22 cellular contexts compared by ENCODE assay signal in the genomic region with DNA sequence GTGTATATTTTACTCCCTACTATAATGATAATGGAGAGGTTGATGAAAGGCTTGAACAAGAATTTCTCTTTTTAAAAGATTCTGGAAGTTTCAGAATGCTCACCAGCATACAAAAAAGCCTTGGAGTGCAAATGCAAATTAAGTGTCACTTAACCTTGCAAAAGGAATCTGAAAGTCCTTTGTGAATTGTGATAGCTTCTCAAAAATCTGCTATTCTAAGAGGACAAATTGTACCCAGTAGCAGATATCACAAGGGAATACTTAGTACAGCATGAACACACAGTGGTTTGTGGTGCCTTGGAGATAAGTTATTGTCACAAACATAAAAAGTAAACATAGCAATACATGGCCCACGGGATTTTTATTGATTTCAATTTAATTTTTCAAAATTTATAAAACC.
A peak's percentile ranks its signal among the peaks of the same experiment; 100 is the strongest.
DNase-seq lines count a peak whose midpoint lies in the region; ATAC-seq lines count a peak whose summit lies in the region.
"Had no signal": no experiment of that assay in that cellular context is flagged by ENCODE, and none has a peak within 500 bp of the region (broad histone marks: within the 10 kb centered on the region; RNA-seq: fewer than 3 reads in every experiment).

No MANE protein-coding gene starts in this region.

- DNase-seq in LHCN-M2 (ENCODE audit: low read depth): peak; percentile 27
- peak; percentile 4 for DNase-seq in cerebellar cortex (ENCODE audit: low spot score)
- peak; percentile 38 for DNase-seq in midbrain (lab: John Stamatoyannopoulos, UW)
- no peak for DNase-seq in substantia nigra (lab: John Stamatoyannopoulos, UW)
- DNase-seq in activated CD4-positive, alpha-beta T cell treated with anti-CD3 and anti-CD28 coated beads, Interleukin-2, amount 10 ng/mL, durations not matched to agents 7 days and 5 days: no peak
- no peak for DNase-seq in GM03348 (ENCODE audit: low spot score)
- no peak for DNase-seq in activated T-cell treated with anti-CD3 and anti-CD28 coated beads for 4 hours
- DNase-seq: CD4-positive, alpha-beta T cell; COR-L47; DMS79; GM23248; MV-4-11; NCI-H1417; NCI-H1694 treated with DMSO at 0.1 percent for 48 hours; NCI-H2081 treated with DMSO at 0.1 percent for 48 hours; NCI-H2171 treated with DMSO at 0.1 percent for 48 hours; NCI-H524 treated with DMSO at 0.1 percent for 48 hours; NCI-H82; SJCRH30 had no signal

- no peak overlapping the region for H3K27ac Mint-ChIP-seq in activated CD4-positive, alpha-beta T cell treated with anti-CD3 and anti-CD28 coated beads, Interleukin-2, amount 10 ng/mL, durations not matched to agents 7 days and 5 days
- H3K27ac Mint-ChIP-seq: CD4-positive, alpha-beta T cell; IgD-negative memory B cell had no signal

- H3K4me1 Mint-ChIP-seq in activated CD4-positive, alpha-beta T cell treated with anti-CD3 and anti-CD28 coated beads, Interleukin-2, amount 10 ng/mL, durations not matched to agents 7 days and 5 days: no peaks in the 10 kb centered on the region
- H3K4me1 Mint-ChIP-seq: IgD-negative memory B cell had no signal

- no peaks in the 10 kb centered on the region for H3K27me3 Mint-ChIP-seq in activated CD4-positive, alpha-beta T cell treated with anti-CD3 and anti-CD28 coated beads, Interleukin-2, amount 10 ng/mL, durations not matched to agents 7 days and 5 days
- H3K27me3 Mint-ChIP-seq: CD4-positive, alpha-beta T cell; IgD-negative memory B cell had no signal

- no peaks in the 10 kb centered on the region for H3K9me3 Mint-ChIP-seq in activated CD4-positive, alpha-beta T cell treated with anti-CD3 and anti-CD28 coated beads, Interleukin-2, amount 10 ng/mL, durations not matched to agents 7 days and 5 days
- H3K9me3 Mint-ChIP-seq: CD4-positive, alpha-beta T cell had no signal

- H3K36me3 Mint-ChIP-seq in activated CD4-positive, alpha-beta T cell treated with anti-CD3 and anti-CD28 coated beads, Interleukin-2, amount 10 ng/mL, durations not matched to agents 7 days and 5 days (ENCODE audit: low read depth): no peaks in the 10 kb centered on the region
- H3K36me3 Mint-ChIP-seq: IgD-negative memory B cell had no signal

- CTCF ChIA-PET in activated CD4-positive, alpha-beta T cell treated with anti-CD3 and anti-CD28 coated beads, Interleukin-2, amount 10 ng/mL, durations not matched to agents 7 days and 5 days (lab: Charles Lee): no interaction called here

- ATAC-seq in HG02642 (IDR thresholded peaks at IDR 0.05; ENCODE audit: poor library complexity, unreplicated experiment): no peak

- peak overlapping the region; percentile 20 for H3K27ac ChIP-seq in substantia nigra (ENCODE audit: low read depth, low read length, poor library complexity, severe bottlenecking)
- H3K27ac ChIP-seq: BLaER1, GM23248, SJCRH30 had no signal

- POLR2A ChIA-PET in activated CD4-positive, alpha-beta T cell treated with anti-CD3 and anti-CD28 coated beads, Interleukin-2, amount 10 ng/mL, durations not matched to agents 7 days and 5 days (lab: Charles Lee): no interaction called here

- no peak overlapping the region for H3K4me3 Mint-ChIP-seq in activated CD4-positive, alpha-beta T cell treated with anti-CD3 and anti-CD28 coated beads, Interleukin-2, amount 10 ng/mL, durations not matched to agents 7 days and 5 days
- H3K4me3 Mint-ChIP-seq: CD4-positive, alpha-beta T cell; IgD-negative memory B cell had no signal

Comparison
In these comparisons a context has a peak if more than half of its experiments do, and no peak if none do; other contexts are left out.
1. DNase-seq: peak in LHCN-M2 (single experiment), cerebellar cortex (single experiment) and midbrain (single experiment); none in substantia nigra (0 of 49), activated CD4-positive, alpha-beta T cell treated with anti-CD3 and anti-CD28 coated beads, Interleukin-2, amount 10 ng/mL, durations not matched to agents 7 days and 5 days (single experiment), GM03348 (single experiment) and activated T-cell treated with anti-CD3 and anti-CD28 coated beads for 4 hours (single experiment).